8 cellular contexts compared by ENCODE assay signal in genomic region chr20:36472656-36473071, GRCh38.
DNase-seq lines count a peak whose midpoint lies in the region; ATAC-seq and TF ChIP-seq lines count a peak whose summit lies in the region.

No MANE protein-coding gene starts in this region.

- peak overlapping the region; percentile 75 for H3K27ac ChIP-seq in left ventricle myocardium inferior (replicated peaks)

- intact Hi-C loops in activated CD4-positive, alpha-beta memory T cell treated with anti-CD3 and anti-CD28 coated beads for 36 hours (cut with micrococcal nuclease): no loop called here
- intact Hi-C loops in left ventricle myocardium inferior (cut with micrococcal nuclease): no loop called here

- H3K4me1 ChIP-seq in left ventricle myocardium inferior: peaks cover 85% of the 10 kb centered on the region

- no peaks in the 10 kb centered on the region for H3K36me3 Mint-ChIP-seq in activated CD4-positive, alpha-beta memory T cell treated with anti-CD3 and anti-CD28 coated beads for 36 hours

- no peak for ATAC-seq in HG03159 (IDR thresholded peaks at IDR 0.05; ENCODE audit: unreplicated experiment)

- peak overlapping the region; percentile 43 for H3K4me3 Mint-ChIP-seq in activated CD4-positive, alpha-beta memory T cell treated with anti-CD3 and anti-CD28 coated beads for 36 hours

- H3K9me3 Mint-ChIP-seq in activated CD4-positive, alpha-beta memory T cell treated with anti-CD3 and anti-CD28 coated beads for 36 hours: no peaks in the 10 kb centered on the region

- peaks cover 32% of the 10 kb centered on the region for H3K4me1 Mint-ChIP-seq in activated CD4-positive, alpha-beta memory T cell treated with anti-CD3 and anti-CD28 coated beads for 36 hours (ENCODE audit: low read depth)

- CTCF ChIA-PET in activated CD4-positive, alpha-beta memory T cell treated with anti-CD3 and anti-CD28 coated beads for 36 hours (lab: Charles Lee): interaction anchor here (1.2 to 2.9 kb wide), 2 partner anchors 20 to 282 kb away, joined by 5 to 10 read pairs; no protein-coding TSS in a partner anchor

- peak overlapping the region; percentile 41 for H3K4me3 ChIP-seq in left ventricle myocardium inferior

- TF ChIP-seq CTCF in left ventricle myocardium inferior (IDR thresholded peaks at IDR 0.05; ENCODE audit: borderline replicate concordance): no peak

- no peaks in the 10 kb centered on the region for H3K9me3 ChIP-seq in left ventricle myocardium inferior (replicated peaks)

- no peaks in the 10 kb centered on the region for H3K36me3 ChIP-seq in left ventricle myocardium inferior

- no peaks in the 10 kb centered on the region for H3K27me3 ChIP-seq in left ventricle myocardium inferior (ENCODE audit: low read depth)

- H3K27me3 Mint-ChIP-seq in activated CD4-positive, alpha-beta memory T cell treated with anti-CD3 and anti-CD28 coated beads for 36 hours: no peaks in the 10 kb centered on the region

- H3K27ac Mint-ChIP-seq in activated CD4-positive, alpha-beta memory T cell treated with anti-CD3 and anti-CD28 coated beads for 36 hours: peak overlapping the region; percentile 74

- POLR2A ChIA-PET in activated CD4-positive, alpha-beta memory T cell treated with anti-CD3 and anti-CD28 coated beads for 36 hours (lab: Charles Lee): no interaction called here

- peak; percentile 57 for DNase-seq in stimulated activated CD4-positive, alpha-beta T cell treated with anti-CD3 and anti-CD28 coated beads, Interleukin-15, amount 100 ng/mL, for 24 hours
- no peak for DNase-seq in stimulated activated CD4-positive, alpha-beta T cell treated with anti-CD3 and anti-CD28 coated beads, Interleukin-4, amount 100 ng/mL, for 24 hours
- peak; percentile 58 for DNase-seq in activated CD4-positive, alpha-beta memory T cell treated with anti-CD3 and anti-CD28 coated beads for 36 hours
- peak; percentile 55 for DNase-seq in left ventricle myocardium inferior
- peak; percentile 37 for DNase-seq in stimulated activated CD4-positive, alpha-beta T cell treated with anti-CD3 and anti-CD28 coated beads, Interleukin-1b, Interleukin-23, amount 100 ng/mL, for 48 hours
- no peak for DNase-seq in foreskin melanocyte
- no peak for DNase-seq in medulla oblongata (ENCODE audit: extremely low spot score)

Comparison
In these comparisons a context has a peak if more than half of its experiments do, and no peak if none do; other contexts are left out.
1. DNase-seq: peak in stimulated activated CD4-positive, alpha-beta T cell treated with anti-CD3 and anti-CD28 coated beads, Interleukin-15, amount 100 ng/mL, for 24 hours (single experiment), activated CD4-positive, alpha-beta memory T cell treated with anti-CD3 and anti-CD28 coated beads for 36 hours (single experiment), left ventricle myocardium inferior (single experiment) and stimulated activated CD4-positive, alpha-beta T cell treated with anti-CD3 and anti-CD28 coated beads, Interleukin-1b, Interleukin-23, amount 100 ng/mL, for 48 hours (single experiment); none in stimulated activated CD4-positive, alpha-beta T cell treated with anti-CD3 and anti-CD28 coated beads, Interleukin-4, amount 100 ng/mL, for 24 hours (single experiment), foreskin melanocyte (single experiment) and medulla oblongata (single experiment).